Comparison of ENCODE assay signal across 8 cellular contexts in genomic region chr19:35745328-35746086, GRCh38. TPM values are rescaled to one million over a fixed set of nuclear protein-coding genes. Genes with fewer than 3 reads are reported as not detected.
DNase-seq lines count a peak whose midpoint lies in the region; ATAC-seq lines count a peak whose summit lies in the region.

Gene PSENEN, plus strand, starts transcription at chr19:35745651. Its CDS starts 280 bp downstream, at chr19:35745931.
Gene U2AF1L4, minus strand, starts transcription at chr19:35745418. Its CDS starts 27 bp downstream, at chr19:35745391.

- H3K27ac ChIP-seq in BLaER1 treated with 17β-estradiol and CSF1 and Interleukin-3, amounts not matched to agents 10 nM and 100 nM, result peak within 1 kb of the TSS; percentile 90 to 98 (median 95)

- peaks cover 0 to 6% (median 0%) of the 10 kb centered on the region in 11 experiments; a peak in 2 of 22 replicates for H3K9me3 ChIP-seq in BLaER1 treated with 17β-estradiol and CSF1 and Interleukin-3, amounts not matched to agents 10 nM and 100 nM (replicated peaks in 1 of 11)

- no peaks in the 10 kb centered on the region for H4K20me1 ChIP-seq in BLaER1 treated with 17β-estradiol and CSF1 and Interleukin-3, amounts not matched to agents 10 nM and 100 nM

- H3K36me3 ChIP-seq in BLaER1 treated with 17β-estradiol and CSF1 and Interleukin-3, amounts not matched to agents 10 nM and 100 nM, result peaks cover 0 to 11% (median 3%) of the 10 kb centered on the region in 11 experiments; a peak in 3 of 22 replicates

- H3K4me2 ChIP-seq in BLaER1 treated with 17β-estradiol and CSF1 and Interleukin-3, amounts not matched to agents 10 nM and 100 nM, result peak within 1 kb of the TSS; percentile 97 to 100 (median 98)

- H3K9ac ChIP-seq in BLaER1 treated with 17β-estradiol and CSF1 and Interleukin-3, amounts not matched to agents 10 nM and 100 nM, result peak within 1 kb of the TSS; percentile 85 to 97 (median 93)

- H3K4me3 Mint-ChIP-seq in dendritic cell treated with granulocyte-macrophage colony-stimulating factor and Interleukin-4, amounts not matched to agents 40 ng/mL and 50 ng/mL, for 4 days, result peak within 1 kb of the TSS; percentile 97

- peak; percentile 100 for DNase-seq in NCI-H82 (lab: John Stamatoyannopoulos, UW)
- peak; percentile 92 to 94 for DNase-seq in activated CD4-positive, alpha-beta T cell treated with anti-CD3 and anti-CD28 coated beads, Interleukin-2, amount 50 U/mL, for 4 hours
- peak; percentile 98 for DNase-seq in left lobe of liver (ENCODE audit: low spot score)
- peak; percentile 91 to 94 for DNase-seq in stimulated activated CD4-positive, alpha-beta T cell treated with anti-CD3 and anti-CD28 coated beads, Interleukin-2, amount 100 ng/mL, for 24 hours

- no peaks in the 10 kb centered on the region for H3K9me3 Mint-ChIP-seq in dendritic cell treated with granulocyte-macrophage colony-stimulating factor and Interleukin-4, amounts not matched to agents 40 ng/mL and 50 ng/mL, for 4 days

- intact Hi-C loops in dendritic cell treated with granulocyte-macrophage colony-stimulating factor and Interleukin-4, amounts not matched to agents 40 ng/mL and 50 ng/mL, for 4 days (cut with micrococcal nuclease), result loop anchor here (5.0 to 10.0 kb wide), 3 partner anchors 101 to 307 kb away; partner anchors contain the start of genes COX6B1, ETV2, HCST and NFKBID

- ATAC-seq in GM19397 (IDR thresholded peaks at IDR 0.05; ENCODE audit: unreplicated experiment) (peak; percentile 40), HG03571 (IDR thresholded peaks at IDR 0.05; ENCODE audit: unreplicated experiment) (peak; percentile 34), left lobe of liver (peak; percentile 65)

- H3K36me3 Mint-ChIP-seq in dendritic cell treated with granulocyte-macrophage colony-stimulating factor and Interleukin-4, amounts not matched to agents 40 ng/mL and 50 ng/mL, for 4 days (ENCODE audit: low read depth), result peaks cover 76% of the 10 kb centered on the region

- H3K27me3 ChIP-seq in BLaER1 treated with 17β-estradiol and CSF1 and Interleukin-3, amounts not matched to agents 10 nM and 100 nM, result no peaks in the 10 kb centered on the region

- peak within 1 kb of the TSS; percentile 99 for H3K27ac Mint-ChIP-seq in dendritic cell treated with granulocyte-macrophage colony-stimulating factor and Interleukin-4, amounts not matched to agents 40 ng/mL and 50 ng/mL, for 4 days

- H3K4me1 ChIP-seq in BLaER1 treated with 17β-estradiol and CSF1 and Interleukin-3, amounts not matched to agents 10 nM and 100 nM, result peaks cover 62 to 82% (median 74%) of the 10 kb centered on the region in 10 experiments

- peaks cover 73% of the 10 kb centered on the region for H3K4me1 Mint-ChIP-seq in dendritic cell treated with granulocyte-macrophage colony-stimulating factor and Interleukin-4, amounts not matched to agents 40 ng/mL and 50 ng/mL, for 4 days (ENCODE audit: low read depth)

- H3K4me3 ChIP-seq in BLaER1 treated with 17β-estradiol and CSF1 and Interleukin-3, amounts not matched to agents 10 nM and 100 nM, result peak within 1 kb of the TSS; percentile 74 to 98 (median 88)

- H3K27me3 Mint-ChIP-seq in dendritic cell treated with granulocyte-macrophage colony-stimulating factor and Interleukin-4, amounts not matched to agents 40 ng/mL and 50 ng/mL, for 4 days, result no peaks in the 10 kb centered on the region

RNA-seq across cellular contexts. Expression of gene PSENEN, which starts in this region (rescaled TPM):
- total RNA-seq in left lobe of liver, result 31.7 TPM

RNA-seq across cellular contexts. Expression of gene U2AF1L4, which starts in this region (rescaled TPM):
- total RNA-seq in left lobe of liver, result 15.1 TPM

Comparison
In these comparisons a context has a peak if more than half of its experiments do, and no peak if none do; other contexts are left out.
1. Peak in every context shown above with its lines: DNase-seq, ATAC-seq, H3K4me3 ChIP-seq and H3K27ac ChIP-seq.